In the genomic region with DNA sequence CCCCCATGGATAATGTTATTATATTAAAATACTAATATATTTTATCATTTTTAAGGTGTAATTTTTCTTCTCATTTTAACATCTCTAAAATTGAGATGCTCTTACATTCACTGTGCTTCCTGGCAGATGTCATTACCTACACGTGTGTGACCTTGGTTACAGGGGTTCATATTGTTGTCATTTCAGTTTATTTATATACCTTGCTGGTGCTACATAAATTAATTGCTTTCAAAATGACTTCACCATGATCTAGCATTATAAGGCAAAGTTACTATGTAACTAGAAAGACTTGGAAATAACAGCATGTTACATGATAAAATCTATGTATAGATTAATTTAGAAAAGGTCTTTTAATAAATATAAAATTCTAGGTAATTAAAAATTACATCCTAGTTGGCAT, we compare ENCODE assay signal across 29 cellular contexts.
DNase-seq lines count a peak whose midpoint lies in the region; ATAC-seq and TF ChIP-seq lines count a peak whose summit lies in the region.
"Had no signal": no experiment of that assay in that cellular context is flagged by ENCODE, and none has a peak within 500 bp of the region (broad histone marks: within the 10 kb centered on the region; RNA-seq: fewer than 3 reads in every experiment).

No MANE protein-coding gene starts in this region.

- 44 to 75% methylated on average over 1 of the region's 1 CpG for WGBS in gastroesophageal sphincter (ENCODE audit: low coverage in 1 of 2), 2 donors

- H3K36me3 ChIP-seq in gastroesophageal sphincter, result no peaks in the 10 kb centered on the region
- H3K36me3 ChIP-seq: BLaER1, left ventricle myocardium inferior, upper lobe of right lung had no signal

- no peaks in the 10 kb centered on the region for H3K9me3 ChIP-seq in gastroesophageal sphincter
- H3K9me3 ChIP-seq: BLaER1, left ventricle myocardium inferior, upper lobe of right lung had no signal

- ATAC-seq in GM18498 (IDR thresholded peaks at IDR 0.05; ENCODE audit: unreplicated experiment), result peak; percentile 58
- peak; percentile 64 for ATAC-seq in GM18909 (IDR thresholded peaks at IDR 0.05; ENCODE audit: poor library complexity, unreplicated experiment)
- ATAC-seq in HG02938 (IDR thresholded peaks at IDR 0.05; ENCODE audit: unreplicated experiment), result peak; percentile 67
- ATAC-seq in HG03571 (IDR thresholded peaks at IDR 0.05; ENCODE audit: unreplicated experiment), result peak; percentile 48
- no peak for ATAC-seq in gastroesophageal sphincter
- no peak for ATAC-seq in HG02852 (IDR thresholded peaks at IDR 0.05; ENCODE audit: unreplicated experiment)
- ATAC-seq: Panc1; sciatic nerve; stimulated activated effector memory CD8-positive, alpha-beta T cell treated with anti-CD3 and anti-CD28 coated beads, Interleukin-12 subunit alpha, Interleukin-12 subunit beta, amount 100 ng/mL, for 72 hours; upper lobe of right lung had no signal

- H3K27me3 ChIP-seq in gastroesophageal sphincter, result no peaks in the 10 kb centered on the region
- H3K27me3 ChIP-seq: BLaER1, upper lobe of right lung had no signal

- H3K4me3 ChIP-seq in gastroesophageal sphincter, result no peak overlapping the region
- H3K4me3 ChIP-seq: BLaER1, left ventricle myocardium inferior, upper lobe of right lung had no signal

- no peak for TF ChIP-seq EP300 in gastroesophageal sphincter (IDR thresholded peaks at IDR 0.05)

- peaks cover 0 to under 1% (median 0%) of the 10 kb centered on the region in 3 donors for H3K4me1 ChIP-seq in gastroesophageal sphincter
- H3K4me1 ChIP-seq: left ventricle myocardium inferior, upper lobe of right lung had no signal

- TF ChIP-seq CTCF in gastroesophageal sphincter (IDR thresholded peaks at IDR 0.05), result no peak

- no peak overlapping the region for H3K27ac ChIP-seq in gastroesophageal sphincter
- H3K27ac ChIP-seq: BLaER1, HL-60, KMS-11, left ventricle myocardium inferior, upper lobe of right lung had no signal

- DNase-seq in NCI-H1048 (lab: John Stamatoyannopoulos, UW) (no peak), GDM1 (lab: John Stamatoyannopoulos, UW) (no peak)
- DNase-seq: activated CD4-positive, alpha-beta T cell treated with anti-CD3 and anti-CD28 coated beads for 4 hours; activated gamma-delta T cell treated with Interleukin-2 at 50 U/mL for 16 hours; activated T-cell treated with anti-CD3 and anti-CD28 coated beads for 4 hours; dermis blood vessel endothelial cell; GF-D8; H9; islet precursor cell; left ventricle myocardium inferior; NCI-H1417 treated with DMSO at 0.1 percent for 48 hours; NCI-H2081; NCI-H345; SHP77; stimulated activated CD4-positive, alpha-beta T cell treated with anti-CD3 and anti-CD28 coated beads, Interleukin-4, amount 100 ng/mL, for 24 hours; substantia nigra; upper lobe of right lung had no signal

- TF ChIP-seq POLR2A in gastroesophageal sphincter (IDR thresholded peaks at IDR 0.05), result no peak

Comparison
In these comparisons a context has a peak if more than half of its experiments do, and no peak if none do; other contexts are left out.
1. ATAC-seq: peak in GM18498 (single experiment), GM18909 (single experiment), HG02938 (single experiment) and HG03571 (single experiment); none in gastroesophageal sphincter (single experiment) and HG02852 (single experiment).